Comparison of ENCODE assay signal across 21 cellular contexts in the genomic region with DNA sequence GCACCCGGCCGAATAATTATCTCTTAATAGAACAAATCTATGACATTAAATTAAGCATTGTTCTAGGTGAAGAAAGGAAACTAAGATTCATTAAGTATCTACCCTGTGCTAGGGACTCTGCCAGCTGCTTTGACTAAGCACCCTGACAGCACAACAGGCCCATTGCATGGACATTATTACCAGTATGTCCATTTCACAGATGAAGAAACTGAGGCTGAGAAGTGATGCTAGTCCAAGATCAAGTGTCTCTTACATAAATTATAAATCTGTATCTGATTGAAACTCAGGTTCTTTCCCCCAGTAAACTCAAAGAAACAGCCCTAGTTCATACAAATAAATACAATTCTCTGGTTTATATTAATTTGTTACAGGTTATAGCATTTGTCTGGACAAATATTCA. TPM values are rescaled to one million over a fixed set of nuclear protein-coding genes. Genes with fewer than 3 reads are reported as not detected.
DNase-seq lines count a peak whose midpoint lies in the region; ATAC-seq, FAIRE-seq and TF ChIP-seq lines count a peak whose summit lies in the region.
"Had no signal": no experiment of that assay in that cellular context is flagged by ENCODE, and none has a peak within 500 bp of the region (broad histone marks: within the 10 kb centered on the region; RNA-seq: fewer than 3 reads in every experiment).

No MANE protein-coding gene starts in this region.

- TF ChIP-seq RAD21 in HepG2 (CRISPR knock-in tag; IDR thresholded peaks at IDR 0.05): no peak

- WGBS in HepG2 (ENCODE audit: low lambda C conversion rate): 100% methylated on average over 2 of the region's 2 CpGs
- 84% methylated on average over 2 of the region's 2 CpGs for WGBS in right lobe of liver (ENCODE audit: insufficient coverage, low coverage, low lambda C conversion rate, missing lambda C conversion rate)
- 18 to 44% methylated on average over 2 of the region's 2 CpGs for WGBS in esophagus squamous epithelium, 2 donors
- 65% methylated on average over 2 of the region's 2 CpGs for WGBS in suprapubic skin

- peaks cover 30% of the 10 kb centered on the region for H3K4me1 ChIP-seq in HepG2 (ENCODE audit: insufficient read depth, low read length)
- H3K4me1 ChIP-seq in right lobe of liver: peaks cover 0 to 22% (median 6%) of the 10 kb centered on the region in 4 donors
- peaks cover 27 to 97% (median 46%) of the 10 kb centered on the region in 3 donors for H3K4me1 ChIP-seq in esophagus squamous epithelium
- H3K4me1 ChIP-seq in suprapubic skin: peaks cover 59% of the 10 kb centered on the region
- H3K4me1 ChIP-seq in A673 (ENCODE audit: insufficient read depth, low read length, poor library complexity, severe bottlenecking): peaks cover 58% of the 10 kb centered on the region

- no peaks in the 10 kb centered on the region for H3K27me3 Mint-ChIP-seq in WTC11 (ENCODE audit: low read depth)
- peaks cover 21 to 37% (median 33%) of the 10 kb centered on the region in 3 donors for H3K27me3 Mint-ChIP-seq in CD14-positive monocyte (ENCODE audit: low read depth in 3 of 3)
- H3K27me3 Mint-ChIP-seq in activated CD8-positive, alpha-beta memory T cell treated with anti-CD3 and anti-CD28 coated beads, Interleukin-2, amount 10 ng/mL, durations not matched to agents 7 days and 5 days: peaks cover 31% of the 10 kb centered on the region

- no peak overlapping the region for H3K27ac ChIP-seq in HepG2 (ENCODE audit: extremely low read length, insufficient read depth, low read length)
- no peak overlapping the region for H3K27ac ChIP-seq in right lobe of liver
- peak overlapping the region in 3 of 4 donors; percentile 83 to 88 (median 85) for H3K27ac ChIP-seq in esophagus squamous epithelium
- peak overlapping the region; percentile 4 for H3K27ac ChIP-seq in suprapubic skin
- no peak overlapping the region for H3K27ac ChIP-seq in A673 (ENCODE audit: low read depth, low read length, poor library complexity, severe bottlenecking)
- H3K27ac ChIP-seq: 22Rv1; A549; BLaER1 treated with 17β-estradiol and CSF1 and Interleukin-3, amounts not matched to agents 10 nM and 100 nM had no signal

- H2AFZ ChIP-seq in HepG2 (ENCODE audit: low read length): no peak overlapping the region

- intact Hi-C loops in HepG2 (cut with micrococcal nuclease; ENCODE audit: unreplicated experiment) (no loop called here), right lobe of liver (cut with DNase I) (no loop called here), esophagus squamous epithelium (cut with DNase I) (no loop called here), A673 (cut with micrococcal nuclease; ENCODE audit: unreplicated experiment) (no loop called here), CD14-positive monocyte (cut with micrococcal nuclease) (no loop called here)

- TF ChIP-seq POLR2A in HepG2 (IDR thresholded peaks at IDR 0.05; ENCODE audit: insufficient read depth in 1 of 2, low read depth in 2 of 2, low read length in 2 of 2) (no peak), right lobe of liver (IDR thresholded peaks at IDR 0.05) (no peak), esophagus squamous epithelium (IDR thresholded peaks at IDR 0.05) (no peak), suprapubic skin (IDR thresholded peaks at IDR 0.05) (no peak)

- H3K36me3 ChIP-seq in HepG2 (replicated peaks in 1 of 2; ENCODE audit: control insufficient read depth in 1 of 2, insufficient read depth in 2 of 2, low read length in 2 of 2): peaks cover 10 to 38% of the 10 kb centered on the region in 2 experiments
- H3K36me3 ChIP-seq in right lobe of liver: no peaks in the 10 kb centered on the region
- no peaks in the 10 kb centered on the region for H3K36me3 ChIP-seq in esophagus squamous epithelium
- H3K36me3 ChIP-seq in suprapubic skin: no peaks in the 10 kb centered on the region
- no peaks in the 10 kb centered on the region for H3K36me3 ChIP-seq in A673 (ENCODE audit: insufficient read depth, low read length, poor library complexity, severe bottlenecking)
- H3K36me3 ChIP-seq: BLaER1 treated with 17β-estradiol and CSF1 and Interleukin-3, amounts not matched to agents 10 nM and 100 nM; HAP-1 had no signal

- DNase-seq in HepG2 (ENCODE audit: low spot score) (no peak), right lobe of liver (no peak), WTC11 (ENCODE audit: low spot score) (no peak), esophagus squamous epithelium (lab: John Stamatoyannopoulos, UW) (no peak), suprapubic skin (ENCODE audit: low spot score in 2 of 2) (no peak), A673 (ENCODE audit: low spot score) (no peak), CD14-positive monocyte (ENCODE audit: low spot score) (no peak)
- DNase-seq in activated CD8-positive, alpha-beta memory T cell treated with anti-CD3 and anti-CD28 coated beads, Interleukin-2, amount 10 ng/mL, durations not matched to agents 7 days and 5 days: no peak
- DNase-seq: Caco-2; CD4-positive, CD25-positive, alpha-beta regulatory T cell; CD8-positive, alpha-beta memory T cell; DMS153; DMS79; GDM1 had no signal

- H3K27ac Mint-ChIP-seq in WTC11: 0 out of 2 replicates have a peak overlapping the region, but pooled peaks have one; percentile 19
- no peak overlapping the region for H3K27ac Mint-ChIP-seq in CD14-positive monocyte
- no peak overlapping the region for H3K27ac Mint-ChIP-seq in activated CD8-positive, alpha-beta memory T cell treated with anti-CD3 and anti-CD28 coated beads, Interleukin-2, amount 10 ng/mL, durations not matched to agents 7 days and 5 days
- H3K27ac Mint-ChIP-seq: B cell; CD4-positive, CD25-positive, alpha-beta regulatory T cell; CD8-positive, alpha-beta memory T cell had no signal

- H3K4me3 ChIP-seq in HepG2 (replicated peaks in 1 of 3; ENCODE audit: insufficient read depth in 1 of 3, low read depth in 2 of 3, low read length in 3 of 3): no peak overlapping the region
- no peak overlapping the region for H3K4me3 ChIP-seq in right lobe of liver
- no peak overlapping the region for H3K4me3 ChIP-seq in esophagus squamous epithelium
- no peak overlapping the region for H3K4me3 ChIP-seq in suprapubic skin
- H3K4me3 ChIP-seq in A673 (ENCODE audit: low read depth, low read length, poor library complexity, severe bottlenecking): no peak overlapping the region
- H3K4me3 ChIP-seq: A549; BLaER1 treated with 17β-estradiol and CSF1 and Interleukin-3, amounts not matched to agents 10 nM and 100 nM; HAP-1 had no signal

- H3K79me2 ChIP-seq in HepG2 (ENCODE audit: insufficient read depth, low read length): peaks cover 76% of the 10 kb centered on the region

- no peaks in the 10 kb centered on the region for H3K9me3 ChIP-seq in HepG2 (ENCODE audit: low read length)
- H3K9me3 ChIP-seq in right lobe of liver: no peaks in the 10 kb centered on the region
- H3K9me3 ChIP-seq in esophagus squamous epithelium: no peaks in the 10 kb centered on the region
- H3K9me3 ChIP-seq in suprapubic skin: no peaks in the 10 kb centered on the region
- no peaks in the 10 kb centered on the region for H3K9me3 ChIP-seq in A673 (ENCODE audit: low read depth, low read length, poor library complexity, severe bottlenecking)
- H3K9me3 ChIP-seq: A549; BLaER1 treated with 17β-estradiol and CSF1 and Interleukin-3, amounts not matched to agents 10 nM and 100 nM; Caco-2; HAP-1 had no signal

- ATAC-seq in HepG2: no peak
- ATAC-seq in right lobe of liver: no peak
- ATAC-seq in WTC11: no peak
- no peak for ATAC-seq in activated CD8-positive, alpha-beta memory T cell treated with anti-CD3 and anti-CD28 coated beads, Interleukin-2, amount 10 ng/mL, durations not matched to agents 7 days and 5 days
- ATAC-seq: A549 had no signal

- TF ChIP-seq EP300 in HepG2 (IDR thresholded peaks at IDR 0.05; ENCODE audit: low read depth in 2 of 2, low read length in 2 of 2) (no peak), HepG2 (CRISPR knock-in tag; IDR thresholded peaks at IDR 0.05; ENCODE audit: borderline replicate concordance) (no peak), suprapubic skin (IDR thresholded peaks at IDR 0.05) (no peak)

- CTCF ChIA-PET in HepG2 (lab: Yijun Ruan, JAX; ENCODE audit: low intra/inter-chr PET ratio, low total read pairs) (no interaction called here), WTC11 (lab: Charles Lee) (interaction anchor here (0.6 to 3.6 kb wide), 6 partner anchors 10 to 130 kb away, joined by 3 to 13 read pairs (median 3); partner anchors contain the start of gene SLC22A23), A673 (lab: Charles Lee) (no interaction called here)
- CTCF ChIA-PET in activated CD8-positive, alpha-beta memory T cell treated with anti-CD3 and anti-CD28 coated beads, Interleukin-2, amount 10 ng/mL, durations not matched to agents 7 days and 5 days (lab: Charles Lee): interaction anchor here (0.6 kb wide), 1 partner anchor 13 kb away, joined by 3 read pairs; no protein-coding TSS in a partner anchor

- no peaks in the 10 kb centered on the region for H3K9me3 Mint-ChIP-seq in WTC11
- H3K9me3 Mint-ChIP-seq in CD14-positive monocyte: no peaks in the 10 kb centered on the region
- no peaks in the 10 kb centered on the region for H3K9me3 Mint-ChIP-seq in activated CD8-positive, alpha-beta memory T cell treated with anti-CD3 and anti-CD28 coated beads, Interleukin-2, amount 10 ng/mL, durations not matched to agents 7 days and 5 days (ENCODE audit: low read depth)
- H3K9me3 Mint-ChIP-seq: CD4-positive, CD25-positive, alpha-beta regulatory T cell; CD8-positive, alpha-beta memory T cell had no signal

- POLR2A ChIA-PET in HepG2 (lab: Yijun Ruan, JAX) (no interaction called here), WTC11 (lab: Charles Lee) (no interaction called here), A673 (lab: Charles Lee; ENCODE audit: low non-redundant PET) (no interaction called here)

- H3K36me3 Mint-ChIP-seq in WTC11 (peaks cover 4% of the 10 kb centered on the region; the same call in 1 of the 2 replicates), CD14-positive monocyte (no peaks in the 10 kb centered on the region)
- H3K36me3 Mint-ChIP-seq in activated CD8-positive, alpha-beta memory T cell treated with anti-CD3 and anti-CD28 coated beads, Interleukin-2, amount 10 ng/mL, durations not matched to agents 7 days and 5 days: no peaks in the 10 kb centered on the region
- H3K36me3 Mint-ChIP-seq: CD4-positive, CD25-positive, alpha-beta regulatory T cell; CD8-positive, alpha-beta memory T cell had no signal

- BruUV-seq in HepG2 (replicated peaks; lab: Mats Ljungman, UMichigan) (no TSS peak), A673 (replicated peaks; lab: Mats Ljungman, UMichigan) (no TSS peak)

- TF ChIP-seq CTCF in HepG2 (CRISPR knock-in tag; IDR thresholded peaks at IDR 0.05): no peak
- no peak for TF ChIP-seq CTCF in right lobe of liver (IDR thresholded peaks at IDR 0.05)
- no peak for TF ChIP-seq CTCF in WTC11 (IDR thresholded peaks at IDR 0.05)
- no peak for TF ChIP-seq CTCF in esophagus squamous epithelium (IDR thresholded peaks at IDR 0.05)
- TF ChIP-seq CTCF in suprapubic skin (IDR thresholded peaks at IDR 0.05): no peak
- TF ChIP-seq CTCF in A673 (conservative IDR thresholded peaks at IDR 0.05; ENCODE audit: low read depth, low read length): no peak
- TF ChIP-seq CTCF in CD14-positive monocyte (IDR thresholded peaks at IDR 0.05): no peak

- no peak overlapping the region for H3K4me2 ChIP-seq in HepG2 (ENCODE audit: low read depth, low read length)
- H3K4me2 ChIP-seq: A549; BLaER1 treated with 17β-estradiol and CSF1 and Interleukin-3, amounts not matched to agents 10 nM and 100 nM had no signal

- H3K4me3 Mint-ChIP-seq in WTC11: no peak overlapping the region
- H3K4me3 Mint-ChIP-seq in CD14-positive monocyte: no peak overlapping the region
- H3K4me3 Mint-ChIP-seq in activated CD8-positive, alpha-beta memory T cell treated with anti-CD3 and anti-CD28 coated beads, Interleukin-2, amount 10 ng/mL, durations not matched to agents 7 days and 5 days: no peak overlapping the region
- H3K4me3 Mint-ChIP-seq: B cell; CD4-positive, CD25-positive, alpha-beta regulatory T cell; CD8-positive, alpha-beta memory T cell had no signal

- in situ Hi-C loops in HepG2 (cut with HindIII; ENCODE audit: extremely low pct_ligation_motif_present, low pct_unique_long_range_greater_than_20kb): no loop called here

- H3K9ac ChIP-seq in HepG2 (ENCODE audit: insufficient read depth, low read depth, low read length): no peak overlapping the region
- H3K9ac ChIP-seq: BLaER1 treated with 17β-estradiol and CSF1 and Interleukin-3, amounts not matched to agents 10 nM and 100 nM had no signal

- H3K27me3 ChIP-seq in HepG2 (ENCODE audit: control insufficient read depth in 1 of 2, insufficient read depth in 2 of 2, low read length in 2 of 2) (no peaks in the 10 kb centered on the region), right lobe of liver (no peaks in the 10 kb centered on the region), esophagus squamous epithelium (no peaks in the 10 kb centered on the region), suprapubic skin (no peaks in the 10 kb centered on the region), A673 (replicated peaks; ENCODE audit: insufficient read depth, low read depth, low read length, poor library complexity) (no peaks in the 10 kb centered on the region)
- H3K27me3 ChIP-seq: BLaER1 treated with 17β-estradiol and CSF1 and Interleukin-3, amounts not matched to agents 10 nM and 100 nM had no signal

- no peak for FAIRE-seq in HepG2 (lab: Jason Lieb, UNC)
- FAIRE-seq: A549, GM12892, GM18507 had no signal

- H3K4me1 Mint-ChIP-seq in WTC11: peaks cover 93% of the 10 kb centered on the region
- H3K4me1 Mint-ChIP-seq in CD14-positive monocyte: no peaks in the 10 kb centered on the region
- H3K4me1 Mint-ChIP-seq in activated CD8-positive, alpha-beta memory T cell treated with anti-CD3 and anti-CD28 coated beads, Interleukin-2, amount 10 ng/mL, durations not matched to agents 7 days and 5 days: no peaks in the 10 kb centered on the region
- H3K4me1 Mint-ChIP-seq: B cell; CD8-positive, alpha-beta memory T cell had no signal

- H4K20me1 ChIP-seq in HepG2 (ENCODE audit: insufficient read depth, low read length): 0 out of 2 replicates have a peak, but pooled peaks cover 13% of the 10 kb centered on the region
- H4K20me1 ChIP-seq: BLaER1 treated with 17β-estradiol and CSF1 and Interleukin-3, amounts not matched to agents 10 nM and 100 nM had no signal

RNA-seq across cellular contexts. Expression of gene SLC22A23, which starts 31.3 kb away (rescaled TPM):
- total RNA-seq in HepG2 (2016; rRNA removed; fragmentation: Illumina TruSeq; extraction: Trizol) (14.4 and 17.5 TPM in 2 replicates), right lobe of liver (10 to 100 TPM; 11.7 to 27.6 (median 16.3) TPM), WTC11 (2021) (33.6 to 38.2 TPM (median 33.8 TPM) in 3 replicates), esophagus squamous epithelium (10 to 100 TPM; 26.6 to 42.6 (median 37.6) TPM), suprapubic skin (10 to 100 TPM; 38.2 to 59.8 (median 48.1) TPM), A673 (2021) (6.2 TPM in 2 replicates)
- total RNA-seq in HepG2 (2016; cell fraction: cytosol; rRNA removed; fragmentation: Illumina TruSeq; extraction: Trizol; ENCODE audit: low read depth): 5.9 and 6.8 TPM in 2 replicates
- total RNA-seq in HepG2 (2016; cell fraction: insoluble cytoplasmic fraction; rRNA removed; fragmentation: Illumina TruSeq; extraction: Trizol): 11.7 and 17.5 TPM in 2 replicates
- 9.8 and 11.5 TPM in 2 replicates for total RNA-seq in HepG2 (2016; cell fraction: membrane; rRNA removed; fragmentation: Illumina TruSeq; extraction: Trizol)
- 33.2 and 38.2 TPM in 2 replicates for total RNA-seq in HepG2 (2016; cell fraction: nucleus; rRNA removed; fragmentation: Illumina TruSeq; extraction: Trizol)
- polyA plus RNA-seq in HepG2 (2011; rRNA removed) (11.8 and 17.3 TPM in 2 replicates), CD14-positive monocyte (not detected)
- 15.4 and 19.5 TPM in 2 replicates for polyA plus RNA-seq in HepG2 (2011; cell fraction: cytosol; rRNA removed)
- polyA plus RNA-seq in HepG2 (2011; cell fraction: nucleus; rRNA removed): 54.1 and 61.7 TPM in 2 replicates
- polyA plus RNA-seq in HepG2 (2012): 25.2 and 36.8 TPM in 2 replicates
- 2.0 and 2.2 TPM in 2 replicates for polyA plus RNA-seq in HepG2 (2016; cell fraction: cytosol; fragmentation: Illumina TruSeq; extraction: Trizol; ENCODE audit: low read depth)
- 12.7 and 15.3 TPM in 2 replicates for polyA plus RNA-seq in HepG2 (2016; cell fraction: insoluble cytoplasmic fraction; fragmentation: Illumina TruSeq; extraction: Trizol; ENCODE audit: low read depth)
- 5.3 and 6.1 TPM in 2 replicates for polyA plus RNA-seq in HepG2 (2016; cell fraction: membrane; fragmentation: Illumina TruSeq; extraction: Trizol; ENCODE audit: low read depth)
- polyA plus RNA-seq in HepG2 (2016; cell fraction: nucleus; fragmentation: Illumina TruSeq; extraction: Trizol; ENCODE audit: insufficient read depth, low read depth): 42.3 and 52.5 TPM in 2 replicates
- polyA minus RNA-seq in HepG2 (2011; rRNA and poly(A)+ RNA removed; ENCODE audit: low replicate concordance): 1.4 and 75.8 TPM in 2 replicates
- 30.2 and 44.5 TPM in 2 replicates for polyA minus RNA-seq in HepG2 (2011; cell fraction: cytosol; rRNA and poly(A)+ RNA removed)
- polyA minus RNA-seq in HepG2 (2011; cell fraction: nucleus; rRNA and poly(A)+ RNA removed): 77.3 and 90.4 TPM in 2 replicates
- total RNA-seq in activated CD8-positive, alpha-beta memory T cell treated with anti-CD3 and anti-CD28 coated beads, Interleukin-2, amount 10 ng/mL, durations not matched to agents 7 days and 5 days: under 1 TPM; 0.07 to 0.20 TPM

Comparison
In these comparisons a context has a peak if more than half of its experiments do, and no peak if none do; other contexts are left out.
1. H3K27ac ChIP-seq: peak in esophagus squamous epithelium (3 of 4) and suprapubic skin (single experiment); none in HepG2 (single experiment), right lobe of liver (0 of 3) and A673 (single experiment).
2. CTCF ChIA-PET loops: an anchor here in WTC11 (0.6 to 3.6 kb wide) and activated CD8-positive, alpha-beta memory T cell treated with anti-CD3 and anti-CD28 coated beads, Interleukin-2, amount 10 ng/mL, durations not matched to agents 7 days and 5 days (0.6 kb wide); none called in HepG2 and A673.